In the genomic region with DNA sequence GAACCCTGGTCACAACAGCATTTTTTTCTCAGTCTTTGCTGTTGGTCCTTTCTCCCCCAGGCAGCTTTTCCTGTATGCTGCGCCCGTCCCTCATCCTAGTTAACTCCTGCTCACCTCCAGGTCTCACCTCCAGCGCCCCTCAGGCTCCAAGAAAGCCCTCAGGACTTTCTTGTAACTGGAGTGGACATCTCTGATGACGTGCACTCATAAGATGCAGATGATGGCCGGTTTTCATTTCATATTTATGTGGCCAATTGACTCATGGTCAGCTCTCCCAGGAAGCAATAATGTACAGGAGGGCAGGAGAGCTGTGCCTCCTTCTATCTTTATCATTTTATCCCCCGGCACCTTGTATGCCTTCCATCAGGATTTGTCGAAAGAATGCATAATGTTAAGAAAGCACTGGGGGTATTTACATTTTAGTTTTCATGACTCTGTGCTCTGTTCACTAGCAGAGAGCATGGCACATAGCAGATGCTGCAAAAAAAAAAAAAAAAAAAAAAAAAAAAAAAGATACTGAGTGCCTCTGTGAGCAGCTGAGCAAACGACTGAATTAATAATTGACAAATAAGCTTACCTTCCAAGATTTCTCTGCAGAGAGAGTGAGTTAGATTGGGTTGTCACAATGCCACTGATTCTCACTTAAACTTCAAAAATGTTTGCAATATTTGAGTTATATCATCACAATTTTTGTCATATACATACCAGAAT, we compare ENCODE assay signal across 30 cellular contexts.
"Had no signal": no experiment of that assay in that cellular context is flagged by ENCODE, and none has a peak within 500 bp of the region (broad histone marks: within the 10 kb centered on the region; RNA-seq: fewer than 3 reads in every experiment).

No MANE protein-coding gene starts in this region.

- DNase-seq: activated CD4-positive, alpha-beta memory T cell treated with anti-CD3 and anti-CD28 coated beads for 36 hours; activated CD4-positive, alpha-beta T cell treated with anti-CD3 and anti-CD28 coated beads, Interleukin-2, amount 10 ng/mL, durations not matched to agents 24 days and 14 days; activated CD4-positive, CD25-positive, alpha-beta regulatory T cell treated with anti-CD3 and anti-CD28 coated beads, Interleukin-2, amount 50 U/mL, for 72 hours; activated CD8-positive, alpha-beta memory T cell treated with anti-CD3 and anti-CD28 coated beads, Interleukin-2, amount 50 U/mL, for 4 hours; activated gamma-delta T cell treated with Interleukin-2 at 50 U/mL for 16 hours; activated naive CD4-positive, alpha-beta T cell treated with anti-CD3 and anti-CD28 coated beads, Interleukin-2, amount 50 U/mL, for 16 hours; activated T-cell treated with anti-CD3 and anti-CD28 coated beads, Interleukin-2, amount 50 U/mL, for 4 hours; amygdala; central memory CD4-positive, alpha-beta T cell; heart left ventricle; hypothalamus; immature natural killer cell; kidney; left ventricle myocardium inferior; mesendoderm; natural killer cell; sigmoid colon; small intestine; stimulated activated CD4-positive, alpha-beta T cell treated with anti-CD3 and anti-CD28 coated beads, Interleukin-4, amount 100 ng/mL, for 4 hours; stimulated activated CD8-positive, alpha-beta memory T cell treated with anti-CD3 and anti-CD28 coated beads, Interleukin-4, amount 100 ng/mL, for 48 hours; stimulated activated naive B cell treated with anti-CD40 and anti-IgM and Interleukin-4, amounts not matched to agents 10 μg/mL and 1 μg/mL and 100 μg/mL, for 72 hours; stomach; T-helper 2 cell; thyroid gland; upper lobe of left lung had no signal

- H3K4me3 ChIP-seq: breast epithelium, heart left ventricle, left ventricle myocardium inferior, lung, neural progenitor cell, sigmoid colon, stomach, thyroid gland, upper lobe of left lung, vagina had no signal

- H3K27me3 ChIP-seq: breast epithelium, heart left ventricle, neural progenitor cell, sigmoid colon, stomach, thyroid gland, upper lobe of left lung, vagina had no signal

- ATAC-seq: activated T-cell treated with anti-CD3 and anti-CD28 coated beads, Interleukin-2, amount 50 U/mL, for 4 hours; activated T-helper 17 cell treated with anti-CD3 and anti-CD28 coated beads, Interleukin-2, amount 50 U/mL, for 72 hours; heart left ventricle; natural killer cell; stimulated activated naive B cell treated with anti-CD40 and anti-IgM and Interleukin-4, amounts not matched to agents 10 μg/mL and 1 μg/mL and 100 μg/mL, for 72 hours had no signal

- H3K36me3 ChIP-seq: breast epithelium, heart left ventricle, left ventricle myocardium inferior, neural progenitor cell, sigmoid colon, stomach, thyroid gland, upper lobe of left lung, vagina had no signal

- H3K36me3 Mint-ChIP-seq: activated CD4-positive, alpha-beta memory T cell treated with anti-CD3 and anti-CD28 coated beads for 36 hours; immature natural killer cell; natural killer cell; stimulated activated naive B cell treated with anti-CD40 and anti-IgM and Interleukin-4, amounts not matched to agents 10 μg/mL and 1 μg/mL and 100 μg/mL, for 72 hours had no signal

- H3K9me3 Mint-ChIP-seq: activated CD4-positive, alpha-beta memory T cell treated with anti-CD3 and anti-CD28 coated beads for 36 hours; activated CD4-positive, alpha-beta T cell treated with anti-CD3 and anti-CD28 coated beads, Interleukin-2, amount 10 ng/mL, durations not matched to agents 24 days and 14 days; activated T-cell treated with anti-CD3 and anti-CD28 coated beads, Interleukin-2, amount 50 U/mL, for 4 hours; activated T-helper 17 cell treated with anti-CD3 and anti-CD28 coated beads, Interleukin-2, amount 50 U/mL, for 72 hours; immature natural killer cell; natural killer cell; neural progenitor cell; stimulated activated naive B cell treated with anti-CD40 and anti-IgM and Interleukin-4, amounts not matched to agents 10 μg/mL and 1 μg/mL and 100 μg/mL, for 72 hours had no signal

- H3K4me3 Mint-ChIP-seq: activated CD4-positive, alpha-beta memory T cell treated with anti-CD3 and anti-CD28 coated beads for 36 hours; activated CD4-positive, alpha-beta T cell treated with anti-CD3 and anti-CD28 coated beads, Interleukin-2, amount 10 ng/mL, durations not matched to agents 24 days and 14 days; activated T-cell treated with anti-CD3 and anti-CD28 coated beads, Interleukin-2, amount 50 U/mL, for 4 hours; activated T-helper 17 cell treated with anti-CD3 and anti-CD28 coated beads, Interleukin-2, amount 50 U/mL, for 72 hours; immature natural killer cell; natural killer cell; neural progenitor cell; stimulated activated naive B cell treated with anti-CD40 and anti-IgM and Interleukin-4, amounts not matched to agents 10 μg/mL and 1 μg/mL and 100 μg/mL, for 72 hours had no signal

- H3K4me1 Mint-ChIP-seq: activated T-helper 17 cell treated with anti-CD3 and anti-CD28 coated beads, Interleukin-2, amount 50 U/mL, for 72 hours; immature natural killer cell; natural killer cell; stimulated activated naive B cell treated with anti-CD40 and anti-IgM and Interleukin-4, amounts not matched to agents 10 μg/mL and 1 μg/mL and 100 μg/mL, for 72 hours had no signal

- H3K27ac Mint-ChIP-seq: activated CD4-positive, alpha-beta memory T cell treated with anti-CD3 and anti-CD28 coated beads for 36 hours; activated CD4-positive, alpha-beta T cell treated with anti-CD3 and anti-CD28 coated beads, Interleukin-2, amount 10 ng/mL, durations not matched to agents 24 days and 14 days; activated T-helper 17 cell treated with anti-CD3 and anti-CD28 coated beads, Interleukin-2, amount 50 U/mL, for 72 hours; immature natural killer cell; natural killer cell; neural progenitor cell; stimulated activated naive B cell treated with anti-CD40 and anti-IgM and Interleukin-4, amounts not matched to agents 10 μg/mL and 1 μg/mL and 100 μg/mL, for 72 hours had no signal

- H3K27me3 Mint-ChIP-seq: activated CD4-positive, alpha-beta T cell treated with anti-CD3 and anti-CD28 coated beads, Interleukin-2, amount 10 ng/mL, durations not matched to agents 24 days and 14 days had no signal
